Comparison of ENCODE assay signal across 13 cellular contexts in genomic region chr3:15809313-15809712, GRCh38.
"Had no signal": no experiment of that assay in that cellular context is flagged by ENCODE, and none has a peak within 500 bp of the region (broad histone marks: within the 10 kb centered on the region; RNA-seq: fewer than 3 reads in every experiment).

No MANE protein-coding gene starts in this region.

- H3K9me3 Mint-ChIP-seq: activated naive CD4-positive, alpha-beta T cell treated with anti-CD3 and anti-CD28 coated beads, Interleukin-2, amount 50 U/mL, for 24 hours; immature natural killer cell; mesothelial cell of epicardium; neural progenitor cell had no signal

- H3K4me2 ChIP-seq: neural progenitor cell had no signal

- H2AFZ ChIP-seq: neural progenitor cell had no signal

- H3K4me1 Mint-ChIP-seq: neural progenitor cell had no signal

- H3K9ac ChIP-seq: neural progenitor cell had no signal

- H3K27me3 Mint-ChIP-seq: activated naive CD4-positive, alpha-beta T cell treated with anti-CD3 and anti-CD28 coated beads, Interleukin-2, amount 50 U/mL, for 24 hours had no signal

- ATAC-seq: activated CD4-positive, CD25-positive, alpha-beta regulatory T cell treated with anti-CD3 and anti-CD28 coated beads, Interleukin-2, amount 50 U/mL, for 24 hours had no signal

- H3K27ac ChIP-seq: esophagus squamous epithelium, neural progenitor cell, ovary, sigmoid colon, spleen had no signal

- H3K4me3 ChIP-seq: esophagus squamous epithelium, neural progenitor cell, ovary, sigmoid colon, spleen had no signal

- H3K27ac Mint-ChIP-seq: activated naive CD4-positive, alpha-beta T cell treated with anti-CD3 and anti-CD28 coated beads, Interleukin-2, amount 50 U/mL, for 24 hours; mesothelial cell of epicardium; neural progenitor cell had no signal

- DNase-seq: activated effector memory CD4-positive, alpha-beta T cell treated with anti-CD3 and anti-CD28 coated beads, Interleukin-2, amount 50 U/mL, for 16 hours; esophagus squamous epithelium; head of caudate nucleus; immature natural killer cell; ovary; sigmoid colon; spleen; stimulated activated CD4-positive, alpha-beta T cell treated with anti-CD3 and anti-CD28 coated beads, Interleukin-1b, Interleukin-23, amount 100 ng/mL, for 48 hours; T-helper 9 cell had no signal

- H3K36me3 Mint-ChIP-seq: mesothelial cell of epicardium had no signal

- H3K36me3 ChIP-seq: esophagus squamous epithelium, neural progenitor cell, ovary, sigmoid colon, spleen had no signal

- H3K27me3 ChIP-seq: esophagus squamous epithelium, neural progenitor cell, ovary, sigmoid colon, spleen had no signal

- H3K4me3 Mint-ChIP-seq: activated naive CD4-positive, alpha-beta T cell treated with anti-CD3 and anti-CD28 coated beads, Interleukin-2, amount 50 U/mL, for 24 hours; immature natural killer cell; mesothelial cell of epicardium; neural progenitor cell had no signal

- H3K9me3 ChIP-seq: esophagus squamous epithelium, ovary, sigmoid colon, spleen had no signal
